In the genomic region with DNA sequence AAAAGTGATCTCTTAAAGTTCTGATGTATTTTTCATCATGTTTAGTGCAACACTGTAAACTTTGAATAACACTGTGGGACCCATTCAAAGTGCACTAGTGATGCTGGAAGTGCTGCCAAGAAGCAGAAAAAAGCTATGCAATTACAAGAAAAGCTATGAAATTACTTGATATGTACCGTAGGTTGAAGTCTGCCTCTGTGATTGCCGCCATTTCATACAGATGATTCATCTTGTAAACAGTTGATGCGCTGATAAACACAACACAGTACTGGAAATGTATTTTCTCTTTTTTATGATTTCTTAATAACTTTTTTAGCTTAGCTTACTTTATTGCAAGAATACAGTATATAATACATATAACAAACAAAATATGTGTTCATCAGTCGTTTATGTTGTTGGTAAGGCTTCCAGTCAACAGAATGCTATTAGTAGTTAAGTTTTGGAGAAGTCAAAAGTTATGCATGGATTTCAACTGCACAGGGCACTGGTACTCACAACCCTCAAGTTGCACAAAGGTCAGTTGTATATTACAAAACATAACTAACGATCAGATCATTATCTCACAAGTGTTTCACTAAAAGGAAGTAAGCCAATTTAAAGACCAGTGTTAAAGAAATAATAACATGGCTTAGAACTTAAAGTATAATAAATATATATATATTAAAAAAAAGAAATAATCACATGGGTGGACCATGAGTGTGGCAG, we compare ENCODE assay signal across 21 cellular contexts.
"Had no signal": no experiment of that assay in that cellular context is flagged by ENCODE, and none has a peak within 500 bp of the region (broad histone marks: within the 10 kb centered on the region; RNA-seq: fewer than 3 reads in every experiment).

No MANE protein-coding gene starts in this region.

- H3K36me3 Mint-ChIP-seq: activated naive CD8-positive, alpha-beta T cell had no signal

- H3K4me3 ChIP-seq: lower lobe of right lung, neural progenitor cell, prostate gland, right atrium auricular region, thyroid gland had no signal

- H3K9me3 ChIP-seq: lower lobe of right lung, prostate gland, right atrium auricular region, thyroid gland had no signal

- H3K36me3 ChIP-seq: lower lobe of right lung, neural progenitor cell, prostate gland, right atrium auricular region, thyroid gland had no signal

- DNase-seq: activated B cell treated with CpG ODN at 0.5 μM for 24 hours; activated CD4-positive, alpha-beta T cell treated with anti-CD3 and anti-CD28 coated beads for 36 hours; activated CD4-positive, alpha-beta T cell treated with anti-CD3 and anti-CD28 coated beads, Interleukin-2, amount 50 U/mL, for 48 hours; activated CD8-positive, alpha-beta memory T cell treated with anti-CD3 and anti-CD28 coated beads, Interleukin-2, amount 50 U/mL, for 48 hours; activated naive CD4-positive, alpha-beta T cell; activated T-cell treated with anti-CD3 and anti-CD28 coated beads, Interleukin-2, amount 50 U/mL, for 4 hours; effector memory CD4-positive, alpha-beta T cell; foreskin keratinocyte; lower lobe of right lung; naive thymus-derived CD4-positive, alpha-beta T cell; stimulated activated CD4-positive, alpha-beta T cell treated with anti-CD3 and anti-CD28 coated beads, Interleukin-4, amount 100 ng/mL, for 4 hours; stimulated activated naive CD8-positive, alpha-beta T cell treated with anti-CD3 and anti-CD28 coated beads, Interleukin-15, Interleukin-2, amounts not matched to agents 100 U/mL and 50 U/mL, for 24 hours; T1000; thyroid gland had no signal

- H3K4me3 Mint-ChIP-seq: activated B cell treated with CpG ODN at 0.5 μM for 24 hours; activated CD4-positive, alpha-beta T cell treated with anti-CD3 and anti-CD28 coated beads for 36 hours; activated naive CD8-positive, alpha-beta T cell; activated T-cell treated with anti-CD3 and anti-CD28 coated beads, Interleukin-2, amount 50 U/mL, for 4 hours; central memory CD8-positive, alpha-beta T cell; naive thymus-derived CD4-positive, alpha-beta T cell; neural progenitor cell had no signal

- H3K27ac Mint-ChIP-seq: activated B cell treated with CpG ODN at 0.5 μM for 24 hours; activated CD4-positive, alpha-beta T cell treated with anti-CD3 and anti-CD28 coated beads for 36 hours; activated naive CD8-positive, alpha-beta T cell; activated T-helper 2 cell treated with anti-CD3 and anti-CD28 coated beads, Interferon-gamma antibody, Interleukin-2, Interleukin-4, amounts not matched to agents 10 μg/mL and 5 μg/mL and 100 μg/mL, durations not matched to agents 14 hours and 24 hours and 36 hours; naive thymus-derived CD4-positive, alpha-beta T cell; neural progenitor cell had no signal

- H3K4me1 ChIP-seq: foreskin keratinocyte, lower lobe of right lung, neural progenitor cell, prostate gland, right atrium auricular region, thyroid gland had no signal

- H3K27ac ChIP-seq: foreskin keratinocyte, lower lobe of right lung, neural progenitor cell, prostate gland, right atrium auricular region, thyroid gland had no signal

- H2AFZ ChIP-seq: neural progenitor cell had no signal

- H3K27me3 Mint-ChIP-seq: activated B cell treated with CpG ODN at 0.5 μM for 24 hours; activated CD4-positive, alpha-beta T cell treated with anti-CD3 and anti-CD28 coated beads for 36 hours; central memory CD8-positive, alpha-beta T cell had no signal

- H3K4me2 ChIP-seq: neural progenitor cell had no signal

- H3K9me3 Mint-ChIP-seq: activated B cell treated with CpG ODN at 0.5 μM for 24 hours; activated T-cell treated with anti-CD3 and anti-CD28 coated beads, Interleukin-2, amount 50 U/mL, for 4 hours; activated T-helper 2 cell treated with anti-CD3 and anti-CD28 coated beads, Interferon-gamma antibody, Interleukin-2, Interleukin-4, amounts not matched to agents 10 μg/mL and 5 μg/mL and 100 μg/mL, durations not matched to agents 14 hours and 24 hours and 36 hours; central memory CD8-positive, alpha-beta T cell; neural progenitor cell had no signal

- H3K4me1 Mint-ChIP-seq: activated CD4-positive, alpha-beta T cell treated with anti-CD3 and anti-CD28 coated beads for 36 hours; central memory CD8-positive, alpha-beta T cell; neural progenitor cell had no signal

- ATAC-seq: activated CD4-positive, alpha-beta T cell treated with anti-CD3 and anti-CD28 coated beads for 36 hours; activated T-cell treated with anti-CD3 and anti-CD28 coated beads, Interleukin-2, amount 50 U/mL, for 4 hours; foreskin keratinocyte; left lobe of liver; lower lobe of right lung; naive thymus-derived CD4-positive, alpha-beta T cell; stimulated activated naive CD8-positive, alpha-beta T cell treated with anti-CD3 and anti-CD28 coated beads, Interleukin-15, Interleukin-2, amounts not matched to agents 100 U/mL and 50 U/mL, for 24 hours had no signal

- H3K27me3 ChIP-seq: right atrium auricular region, thyroid gland had no signal
